In genomic region chr6:142926177-142926493, GRCh38 we compare ENCODE assay signal across 8 cellular contexts. TPM values are rescaled to one million over a fixed set of nuclear protein-coding genes. Genes with fewer than 3 reads are reported as not detected.
DNase-seq lines count a peak whose midpoint lies in the region; ATAC-seq and TF ChIP-seq lines count a peak whose summit lies in the region.

No MANE protein-coding gene starts in this region.

- no peak overlapping the region for H2AFZ ChIP-seq in MM.1S (ENCODE audit: low read length)

- peak overlapping the region; percentile 84 to 99 (median 96) for H3K4me2 ChIP-seq in BLaER1 treated with 17β-estradiol and CSF1 and Interleukin-3, amounts not matched to agents 10 nM and 100 nM
- no peak overlapping the region; the same call in 1 of the 2 replicates for H3K4me2 ChIP-seq in MM.1S (ENCODE audit: low read depth, low read length)

- H3K27me3 Mint-ChIP-seq in effector memory CD8-positive, alpha-beta T cell, result no peaks in the 10 kb centered on the region
- peaks cover 9% of the 10 kb centered on the region for H3K27me3 Mint-ChIP-seq in neural crest cell (ENCODE audit: low read depth)

- no peaks in the 10 kb centered on the region for H3K9me3 Mint-ChIP-seq in effector memory CD8-positive, alpha-beta T cell
- H3K9me3 Mint-ChIP-seq in neural crest cell, result no peaks in the 10 kb centered on the region

- ATAC-seq in effector memory CD8-positive, alpha-beta T cell (replicated peaks), result no peak
- no peak for ATAC-seq in GM19035 (IDR thresholded peaks at IDR 0.05; ENCODE audit: unreplicated experiment)

- no peaks in the 10 kb centered on the region for H3K27me3 ChIP-seq in BLaER1 treated with 17β-estradiol and CSF1 and Interleukin-3, amounts not matched to agents 10 nM and 100 nM
- H3K27me3 ChIP-seq in MM.1S (replicated peaks; ENCODE audit: insufficient read depth, low read length), result no peaks in the 10 kb centered on the region

- no peak for DNase-seq in MM.1S
- DNase-seq in effector memory CD8-positive, alpha-beta T cell, result no peak
- DNase-seq in neural crest cell (ENCODE audit: low read depth, low spot score), result no peak
- DNase-seq in COR-L47 (lab: John Stamatoyannopoulos, UW), result no peak
- no peak for DNase-seq in NCI-H2081 treated with DMSO at 0.1 percent for 48 hours (lab: John Stamatoyannopoulos, UW)
- DNase-seq in COLO668 (lab: John Stamatoyannopoulos, UW; ENCODE audit: unreplicated experiment), result no peak

- H3K27ac ChIP-seq in BLaER1 treated with 17β-estradiol and CSF1 and Interleukin-3, amounts not matched to agents 10 nM and 100 nM, result peak overlapping the region; percentile 80 to 96 (median 93)
- no peak overlapping the region for H3K27ac ChIP-seq in MM.1S (ENCODE audit: low read length)

- peaks cover 0 to 21% (median 0%) of the 10 kb centered on the region in 11 experiments; a peak in 4 of 22 replicates for H4K20me1 ChIP-seq in BLaER1 treated with 17β-estradiol and CSF1 and Interleukin-3, amounts not matched to agents 10 nM and 100 nM
- no peaks in the 10 kb centered on the region for H4K20me1 ChIP-seq in MM.1S (ENCODE audit: insufficient read depth, low read length)

- H3K79me2 ChIP-seq in MM.1S (ENCODE audit: low read length), result no peaks in the 10 kb centered on the region

- peak overlapping the region; percentile 60 to 85 (median 74) for H3K4me3 ChIP-seq in BLaER1 treated with 17β-estradiol and CSF1 and Interleukin-3, amounts not matched to agents 10 nM and 100 nM
- 0 out of 2 replicates have a peak overlapping the region, but pooled peaks have one; percentile 60 for H3K4me3 ChIP-seq in MM.1S (ENCODE audit: low read length)

- H3K4me3 Mint-ChIP-seq in effector memory CD8-positive, alpha-beta T cell, result peak overlapping the region; percentile 91 to 93
- H3K4me3 Mint-ChIP-seq in neural crest cell, result peak overlapping the region; percentile 79

- peaks cover 24% of the 10 kb centered on the region for H3K36me3 Mint-ChIP-seq in effector memory CD8-positive, alpha-beta T cell (ENCODE audit: insufficient read depth)
- no peaks in the 10 kb centered on the region for H3K36me3 Mint-ChIP-seq in neural crest cell (ENCODE audit: low read depth)

- H3K36me3 ChIP-seq in BLaER1 treated with 17β-estradiol and CSF1 and Interleukin-3, amounts not matched to agents 10 nM and 100 nM, result peaks cover 0 to 14% (median 4%) of the 10 kb centered on the region in 11 experiments; a peak in 5 of 22 replicates
- H3K36me3 ChIP-seq in MM.1S (replicated peaks; ENCODE audit: insufficient read depth, low read length), result no peaks in the 10 kb centered on the region

- no peaks in the 10 kb centered on the region for H3K9me3 ChIP-seq in BLaER1 treated with 17β-estradiol and CSF1 and Interleukin-3, amounts not matched to agents 10 nM and 100 nM (replicated peaks in 1 of 11)
- H3K9me3 ChIP-seq in MM.1S (replicated peaks; ENCODE audit: insufficient read depth, low read length), result no peaks in the 10 kb centered on the region

- TF ChIP-seq CTCF in MM.1S (IDR thresholded peaks at IDR 0.05; ENCODE audit: low read length), result no peak
- no peak for TF ChIP-seq CTCF in neural crest cell (conservative IDR thresholded peaks at IDR 0.05)

- peak overlapping the region; percentile 88 to 94 (median 91) for H3K9ac ChIP-seq in BLaER1 treated with 17β-estradiol and CSF1 and Interleukin-3, amounts not matched to agents 10 nM and 100 nM
- no peak overlapping the region for H3K9ac ChIP-seq in MM.1S (ENCODE audit: low read length)

- no peaks in the 10 kb centered on the region for H3F3A ChIP-seq in MM.1S (ENCODE audit: insufficient read depth, low read length)

- H3K9me2 ChIP-seq in MM.1S (replicated peaks; ENCODE audit: insufficient read depth, low read length), result no peaks in the 10 kb centered on the region

- H3K4me1 ChIP-seq in BLaER1 treated with 17β-estradiol and CSF1 and Interleukin-3, amounts not matched to agents 10 nM and 100 nM, result peaks cover 30 to 56% (median 44%) of the 10 kb centered on the region in 10 experiments
- H3K4me1 ChIP-seq in MM.1S (ENCODE audit: low read length), result no peaks in the 10 kb centered on the region

- H3K4me1 Mint-ChIP-seq in effector memory CD8-positive, alpha-beta T cell (ENCODE audit: low read depth in 2 of 2), result peaks cover 28 to 46% of the 10 kb centered on the region in 2 donors
- H3K4me1 Mint-ChIP-seq in neural crest cell, result peaks cover 15% of the 10 kb centered on the region

- peak overlapping the region; percentile 99 to 100 for H3K27ac Mint-ChIP-seq in effector memory CD8-positive, alpha-beta T cell
- H3K27ac Mint-ChIP-seq in neural crest cell (ENCODE audit: unreplicated experiment), result peak overlapping the region; percentile 57

RNA-seq across cellular contexts. Expression of gene HIVEP2, which starts 18.8 kb away (rescaled TPM):
- total RNA-seq in neural crest cell, result 3.0 and 3.5 TPM in 2 replicates
